ENCODE assay signal across 25 cellular contexts in the genomic region with DNA sequence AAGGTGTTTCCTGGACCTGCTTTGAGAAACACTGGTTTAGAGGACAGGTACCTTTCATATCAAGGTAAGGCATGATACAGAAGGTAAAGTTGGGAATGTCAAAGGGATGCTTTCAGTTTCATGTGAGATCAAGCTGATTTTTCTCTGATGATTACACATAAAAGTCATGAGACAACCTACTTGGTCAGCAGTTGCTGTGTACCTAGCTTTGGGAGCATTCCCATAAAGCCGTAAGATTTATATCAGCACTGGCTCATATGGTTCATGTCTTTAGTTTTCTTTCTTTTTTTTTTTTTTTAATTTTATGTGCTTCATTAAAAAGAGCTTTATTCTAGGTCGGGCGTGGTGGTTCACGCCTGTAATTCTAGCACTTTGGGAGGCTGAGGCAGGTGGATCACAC.
DNase-seq lines count a peak whose midpoint lies in the region; ATAC-seq lines count a peak whose summit lies in the region.
"Had no signal": no experiment of that assay in that cellular context is flagged by ENCODE, and none has a peak within 500 bp of the region (broad histone marks: within the 10 kb centered on the region; RNA-seq: fewer than 3 reads in every experiment).

No MANE protein-coding gene starts in this region.

- peak; percentile 4 for DNase-seq in SIG-M5 treated with dmso at 0.1 percent for 504 hours (lab: John Stamatoyannopoulos, UW; ENCODE audit: unreplicated experiment)
- no peak for DNase-seq in SIG-M5 (lab: John Stamatoyannopoulos, UW)
- peak; percentile 50 for DNase-seq in NCI-H69 (lab: John Stamatoyannopoulos, UW)
- DNase-seq in left colon: no peak
- DNase-seq in GM03348 (ENCODE audit: low spot score): no peak
- DNase-seq in NCI-H226: no peak
- DNase-seq: 8988T; ACHN; BE2C; Calu3; DND-41; GM23248; H7; KBM-7; NCI-H1092 treated with DMSO at 0.1 percent for 48 hours; NCI-H1436; NCI-H187; NCI-H2081 treated with DMSO at 0.1 percent for 48 hours; NCI-H2171; NCI-H345; NCI-H510A treated with DMSO at 0.1 percent for 48 hours; NCI-H748 treated with DMSO at 0.1 percent for 48 hours; NK-92 treated with Interleukin-12 subunit alpha and Interleukin-12 subunit beta, amount 100 ng/mL, for 24 hours had no signal

- ATAC-seq in left colon (peak; percentile 26), GM18498 (IDR thresholded peaks at IDR 0.05; ENCODE audit: unreplicated experiment) (no peak)
- ATAC-seq: Right ventricle myocardium inferior had no signal

- intact Hi-C loops in left colon (cut with DNase I, micrococcal nuclease): no loop called here

Comparison
In these comparisons a context has a peak if more than half of its experiments do, and no peak if none do; other contexts are left out.
1. DNase-seq: peak in SIG-M5 treated with dmso at 0.1 percent for 504 hours (single experiment) and NCI-H69 (single experiment); none in SIG-M5 (single experiment), left colon (0 of 2), GM03348 (single experiment) and NCI-H226 (single experiment).